9 cellular contexts compared by ENCODE assay signal in genomic region chr2:18413794-18414396, GRCh38.
DNase-seq lines count a peak whose midpoint lies in the region; ATAC-seq and TF ChIP-seq lines count a peak whose summit lies in the region.
"Had no signal": no experiment of that assay in that cellular context is flagged by ENCODE, and none has a peak within 500 bp of the region (broad histone marks: within the 10 kb centered on the region; RNA-seq: fewer than 3 reads in every experiment).

No MANE protein-coding gene starts in this region.

- no peak for TF ChIP-seq EP300 in upper lobe of left lung (IDR thresholded peaks at IDR 0.05)

- no peaks in the 10 kb centered on the region for H3K79me2 ChIP-seq in hepatocyte

- no peaks in the 10 kb centered on the region for H3K9me2 ChIP-seq in hepatocyte (replicated peaks; ENCODE audit: insufficient read depth)

- no peak overlapping the region for H3K4me2 ChIP-seq in hepatocyte

- intact Hi-C loops in spleen (cut with DNase I; ENCODE audit: low total_unique reads) = no loop called here

- DNase-seq in NCI-H2196 (lab: John Stamatoyannopoulos, UW; ENCODE audit: unreplicated experiment) (peak; percentile 7), NCI-H2196 treated with DMSO at 0.1 percent for 48 hours (lab: John Stamatoyannopoulos, UW; ENCODE audit: unreplicated experiment) (no peak), astrocyte of the spinal cord (ENCODE audit: low read depth, low spot score) (peak; percentile 85), hepatocyte (ENCODE audit: low spot score) (peak; percentile 50), upper lobe of left lung (no peak), spleen (no peak), epidermal melanocyte (ENCODE audit: insufficient read length, low spot score) (no peak), NCI-H1694 (lab: John Stamatoyannopoulos, UW) (no peak)
- DNase-seq: NCI-H2171 treated with DMSO at 0.1 percent for 48 hours had no signal

- H3K4me1 ChIP-seq in hepatocyte (ENCODE audit: insufficient read depth) (no peaks in the 10 kb centered on the region), upper lobe of left lung (no peaks in the 10 kb centered on the region), spleen (no peaks in the 10 kb centered on the region)

- peak; percentile 43 to 94 for ATAC-seq in upper lobe of left lung (ENCODE audit: low FRiP score in 2 of 2)

- no peak overlapping the region for H3K4me3 ChIP-seq in astrocyte of the spinal cord (ENCODE audit: low read depth, low read length)
- H3K4me3 ChIP-seq in hepatocyte = no peak overlapping the region
- H3K4me3 ChIP-seq in upper lobe of left lung = no peak overlapping the region
- H3K4me3 ChIP-seq in spleen = no peak overlapping the region

- H4K20me1 ChIP-seq in hepatocyte (ENCODE audit: insufficient read depth, poor library complexity, severe bottlenecking) = no peaks in the 10 kb centered on the region

- in situ Hi-C loops in astrocyte of the spinal cord (cut with HindIII; ENCODE audit: low sequenced_read_pairs) = no loop called here

- H3K36me3 ChIP-seq in hepatocyte (replicated peaks; ENCODE audit: insufficient read depth, low read depth) = no peaks in the 10 kb centered on the region
- no peaks in the 10 kb centered on the region for H3K36me3 ChIP-seq in upper lobe of left lung
- no peaks in the 10 kb centered on the region for H3K36me3 ChIP-seq in spleen

- H3K27ac ChIP-seq in hepatocyte (peak overlapping the region; percentile 12), upper lobe of left lung (no peak overlapping the region), spleen (no peak overlapping the region)

- H2AFZ ChIP-seq in hepatocyte = no peak overlapping the region

- TF ChIP-seq CTCF in astrocyte of the spinal cord (IDR thresholded peaks at IDR 0.05; ENCODE audit: low read depth, low read length) (no peak), hepatocyte (IDR thresholded peaks at IDR 0.05; ENCODE audit: poor library complexity) (no peak), upper lobe of left lung (IDR thresholded peaks at IDR 0.05) (no peak), spleen (IDR thresholded peaks at IDR 0.05 in 8 of 11, conservative IDR thresholded peaks at IDR 0.05 in 3 of 11) (no peak)

- H3K9me3 ChIP-seq in hepatocyte (ENCODE audit: low read depth) (no peaks in the 10 kb centered on the region), upper lobe of left lung (no peaks in the 10 kb centered on the region), spleen (no peaks in the 10 kb centered on the region)

- TF ChIP-seq POLR2A in upper lobe of left lung (IDR thresholded peaks at IDR 0.05) = no peak
- TF ChIP-seq POLR2A in spleen (IDR thresholded peaks at IDR 0.05) = no peak

- H3K27me3 ChIP-seq in hepatocyte (no peaks in the 10 kb centered on the region), upper lobe of left lung (no peaks in the 10 kb centered on the region), spleen (replicated peaks in 1 of 7) (peaks cover 0 to 7% (median 0%) of the 10 kb centered on the region in 7 donors)

- WGBS in hepatocyte (ENCODE audit: low lambda C conversion rate, missing lambda C conversion rate) = 78% methylated on average over 1 of the region's 1 CpG
- 64 to 70% methylated on average over 1 of the region's 1 CpG for WGBS in upper lobe of left lung, 2 donors
- WGBS in spleen, 5 donors = 44 to 79% (median 76%) methylated on average over 1 of the region's 1 CpG

Comparison
In these comparisons a context has a peak if more than half of its experiments do, and no peak if none do; other contexts are left out.
1. DNase-seq: peak in NCI-H2196 (single experiment), astrocyte of the spinal cord (single experiment) and hepatocyte (single experiment); none in NCI-H2196 treated with DMSO at 0.1 percent for 48 hours (single experiment), upper lobe of left lung (0 of 2), spleen (single experiment), epidermal melanocyte (single experiment) and NCI-H1694 (single experiment).